In genomic region chr6:158853072-158853871, GRCh38 we compare ENCODE assay signal across 8 cellular contexts. TPM values are rescaled to one million over a fixed set of nuclear protein-coding genes. Genes with fewer than 3 reads are reported as not detected.
DNase-seq lines count a peak whose midpoint lies in the region; ATAC-seq and TF ChIP-seq lines count a peak whose summit lies in the region.

No MANE protein-coding gene starts in this region.

- no peak for TF ChIP-seq CTCF in nephron progenitor cell (IDR thresholded peaks at IDR 0.05)
- no peak for TF ChIP-seq CTCF in upper lobe of left lung (IDR thresholded peaks at IDR 0.05)

- no peaks in the 10 kb centered on the region for H3K36me3 Mint-ChIP-seq in nephron progenitor cell (ENCODE audit: low read depth)

- H3K27me3 Mint-ChIP-seq in nephron progenitor cell (ENCODE audit: low read depth, poor library complexity), result peaks cover 2% of the 10 kb centered on the region

- H3K4me1 Mint-ChIP-seq in nephron progenitor cell, result peaks cover 40% of the 10 kb centered on the region

- ATAC-seq in HG02885 (IDR thresholded peaks at IDR 0.05; ENCODE audit: poor library complexity, unreplicated experiment) (peak; percentile 94), esophagus mucosa (peak; percentile 92), upper lobe of left lung (ENCODE audit: low FRiP score in 2 of 2) (peak; percentile 83 to 93)

- 51 to 52% methylated on average over 13 of the region's 13 CpGs for WGBS in upper lobe of left lung, 2 donors

- DNase-seq in DMS 273 (lab: John Stamatoyannopoulos, UW; ENCODE audit: unreplicated experiment), result peak; percentile 39
- no peak for DNase-seq in DMS 273 treated with DMSO at 0.1 percent for 48 hours (lab: John Stamatoyannopoulos, UW)
- DNase-seq in NCI-H510A treated with DMSO at 0.1 percent for 48 hours (lab: John Stamatoyannopoulos, UW), result peak; percentile 40
- DNase-seq in activated CD8-positive, alpha-beta memory T cell treated with anti-CD3 and anti-CD28 coated beads for 48 hours (ENCODE audit: low read depth in 2 of 3, low spot score in 2 of 3), result peak in 2 of 3 experiments; percentile 52 to 54
- peak; percentile 50 for DNase-seq in nephron progenitor cell
- peak in 1 of 2 donors; percentile 95 for DNase-seq in upper lobe of left lung

- H3K4me3 ChIP-seq in upper lobe of left lung, result no peak overlapping the region

- no peak overlapping the region for H3K27ac Mint-ChIP-seq in nephron progenitor cell

- peak overlapping the region; percentile 78 to 85 (median 82) for H3K27ac ChIP-seq in upper lobe of left lung

- peak in 3 of 4 donors; percentile 12 to 69 (median 31) for TF ChIP-seq POLR2A in upper lobe of left lung (IDR thresholded peaks at IDR 0.05)

- no peaks in the 10 kb centered on the region for H3K9me3 Mint-ChIP-seq in nephron progenitor cell

- no peak overlapping the region for H3K4me3 Mint-ChIP-seq in nephron progenitor cell

- no peaks in the 10 kb centered on the region for H3K36me3 ChIP-seq in upper lobe of left lung

- no peaks in the 10 kb centered on the region for H3K27me3 ChIP-seq in upper lobe of left lung

- TF ChIP-seq EP300 in upper lobe of left lung (IDR thresholded peaks at IDR 0.05), result peak in 2 of 4 donors; percentile 60 to 87

- H3K9me3 ChIP-seq in upper lobe of left lung, result no peaks in the 10 kb centered on the region

- peaks cover 16 to 54% (median 33%) of the 10 kb centered on the region in 4 donors for H3K4me1 ChIP-seq in upper lobe of left lung

RNA-seq across cellular contexts. Expression of gene EZR, which starts 34.1 kb away (rescaled TPM):
- total RNA-seq in esophagus mucosa (368 TPM), upper lobe of left lung (100 to 1,000 TPM; 188 to 810 (median 346) TPM)
